In the genomic region with DNA sequence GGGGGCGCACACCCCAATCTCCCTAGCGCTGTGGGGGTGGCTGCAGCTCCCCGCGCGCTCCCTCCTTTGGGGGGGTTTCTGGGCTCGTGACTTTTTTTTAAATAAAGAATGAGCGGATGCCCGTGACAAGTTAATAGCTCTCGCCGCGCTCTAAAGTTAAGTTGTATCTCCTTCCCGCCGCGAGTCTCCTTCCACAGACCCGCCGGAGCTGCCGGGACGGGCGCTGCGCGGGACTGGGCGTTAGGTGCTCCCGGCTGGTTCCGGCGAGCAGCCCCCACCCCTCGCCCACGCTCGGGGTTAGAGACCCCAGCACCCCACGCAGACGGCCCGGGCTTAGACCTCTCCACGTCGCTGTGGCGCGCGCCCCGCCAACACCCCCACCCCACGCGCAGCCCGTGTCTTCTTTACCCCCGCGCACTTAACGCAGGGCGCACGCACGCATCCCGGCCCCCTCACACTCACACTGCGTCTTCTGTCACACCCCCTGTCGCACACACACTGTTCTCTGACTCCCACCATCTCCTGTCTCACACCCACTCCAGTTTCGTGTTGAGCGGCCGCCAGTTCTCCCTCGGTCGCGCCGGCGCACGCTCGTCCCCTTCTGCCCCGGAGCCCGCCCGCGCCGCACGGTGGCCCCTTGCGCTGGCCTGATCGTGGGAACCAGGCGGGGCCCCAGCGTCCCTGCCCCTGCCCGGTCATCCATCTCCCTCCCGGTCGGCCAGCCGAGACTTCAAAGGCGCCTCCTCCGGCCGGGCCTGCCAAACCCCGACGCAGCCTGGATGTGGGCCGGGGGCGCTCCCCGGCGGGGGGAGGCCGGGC, we compare ENCODE assay signal across 8 cellular contexts.
DNase-seq lines count a peak whose midpoint lies in the region; ATAC-seq, FAIRE-seq and TF ChIP-seq lines count a peak whose summit lies in the region.

No MANE protein-coding gene starts in this region.

- no peaks in the 10 kb centered on the region for H3K36me3 Mint-ChIP-seq in activated naive CD4-positive, alpha-beta T cell treated with anti-CD3 and anti-CD28 coated beads, Interleukin-2, amount 10 ng/mL, durations not matched to agents 7 days and 5 days

- peak; percentile 50 for FAIRE-seq in GM12891 (lab: Jason Lieb, UNC)

- TF ChIP-seq POLR2A in GM12891 (IDR thresholded peaks at IDR 0.05; ENCODE audit: low read depth, low read length) = no peak

- peaks cover 2% of the 10 kb centered on the region for H3K9me3 Mint-ChIP-seq in activated naive CD4-positive, alpha-beta T cell treated with anti-CD3 and anti-CD28 coated beads, Interleukin-2, amount 10 ng/mL, durations not matched to agents 7 days and 5 days

- peak overlapping the region; percentile 19 for H3K27ac Mint-ChIP-seq in activated naive CD4-positive, alpha-beta T cell treated with anti-CD3 and anti-CD28 coated beads, Interleukin-2, amount 10 ng/mL, durations not matched to agents 7 days and 5 days

- peak overlapping the region; percentile 71 for H3K4me3 Mint-ChIP-seq in activated naive CD4-positive, alpha-beta T cell treated with anti-CD3 and anti-CD28 coated beads, Interleukin-2, amount 10 ng/mL, durations not matched to agents 7 days and 5 days

- peaks cover 35% of the 10 kb centered on the region for H3K27me3 Mint-ChIP-seq in activated naive CD4-positive, alpha-beta T cell treated with anti-CD3 and anti-CD28 coated beads, Interleukin-2, amount 10 ng/mL, durations not matched to agents 7 days and 5 days

- ATAC-seq in omental fat pad (ENCODE audit: low FRiP score) (peak; percentile 38), GM19328 (IDR thresholded peaks at IDR 0.05; ENCODE audit: unreplicated experiment) (no peak)

- DNase-seq in GM12891 (ENCODE audit: insufficient read length, low spot score) (peak; percentile 42), HT-29 (ENCODE audit: low spot score) (peak; percentile 24), head of caudate nucleus (peak in 41 of 42 donors; percentile 3 to 83 (median 48)), omental fat pad (ENCODE audit: low spot score) (no peak), NCI-H1417 treated with DMSO at 0.1 percent for 48 hours (lab: John Stamatoyannopoulos, UW) (no peak), NCI-H226 (no peak)
- DNase-seq in activated naive CD4-positive, alpha-beta T cell treated with anti-CD3 and anti-CD28 coated beads, Interleukin-2, amount 10 ng/mL, durations not matched to agents 7 days and 5 days = peak; percentile 23

- intact Hi-C loops in head of caudate nucleus (cut with DNase I) = no loop called here

- CTCF ChIA-PET in activated naive CD4-positive, alpha-beta T cell treated with anti-CD3 and anti-CD28 coated beads, Interleukin-2, amount 10 ng/mL, durations not matched to agents 7 days and 5 days (lab: Charles Lee) = no interaction called here

- peaks cover 16% of the 10 kb centered on the region for H3K4me1 Mint-ChIP-seq in activated naive CD4-positive, alpha-beta T cell treated with anti-CD3 and anti-CD28 coated beads, Interleukin-2, amount 10 ng/mL, durations not matched to agents 7 days and 5 days

- TF ChIP-seq CTCF in omental fat pad (IDR thresholded peaks at IDR 0.05) = no peak

TF ChIP-seq in GM12891, 5 proteins besides CTCF, POLR2A, EP300 and RAD21:
- TF ChIP-seq PAX5 (IDR thresholded peaks at IDR 0.05; ENCODE audit: insufficient read depth, low read length, severe bottlenecking) = no peak
- no peak for TF ChIP-seq POLR2AphosphoS5 (IDR thresholded peaks at IDR 0.05; ENCODE audit: low read depth, low read length)
- TF ChIP-seq POU2F2 (IDR thresholded peaks at IDR 0.05; ENCODE audit: low read depth, low read length) = no peak
- TF ChIP-seq TAF1 (IDR thresholded peaks at IDR 0.05; ENCODE audit: low read depth, low read length) = no peak
- no peak for TF ChIP-seq SPI1 (IDR thresholded peaks at IDR 0.05; ENCODE audit: low read depth, low read length)
TF ChIP-seq in GM12891: peak in this region for 0.

Comparison
In these comparisons a context has a peak if more than half of its experiments do, and no peak if none do; other contexts are left out.
1. DNase-seq: peak in GM12891 (single experiment), HT-29 (single experiment), activated naive CD4-positive, alpha-beta T cell treated with anti-CD3 and anti-CD28 coated beads, Interleukin-2, amount 10 ng/mL, durations not matched to agents 7 days and 5 days (single experiment) and head of caudate nucleus (41 of 42); none in omental fat pad (single experiment), NCI-H1417 treated with DMSO at 0.1 percent for 48 hours (single experiment) and NCI-H226 (single experiment).